ENCODE assay signal across 1 cellular context in the genomic region with DNA sequence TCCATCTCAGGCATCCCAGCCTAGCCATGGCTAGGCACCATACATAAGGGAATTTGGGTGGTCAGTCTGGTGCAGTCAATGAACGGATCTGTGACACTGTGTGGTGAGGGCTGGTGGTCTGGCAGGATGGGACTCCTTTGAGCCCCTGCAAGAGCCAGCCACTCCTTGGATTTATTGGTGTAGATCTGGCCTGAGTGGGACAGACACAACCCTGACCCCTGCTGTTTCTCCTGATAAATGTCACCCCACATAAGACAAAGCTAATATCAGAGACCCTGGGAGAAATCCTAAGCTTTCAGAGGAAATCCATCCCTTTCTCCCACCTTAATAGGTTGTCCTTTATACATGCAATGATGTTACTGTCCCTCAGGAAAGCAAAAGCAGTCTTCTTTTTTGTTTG.
TF ChIP-seq lines count a peak whose summit lies in the region.

No MANE protein-coding gene starts in this region.

TF ChIP-seq in GM23338, 12 proteins besides CTCF, POLR2A, EP300 and RAD21 (continued from another document):
- TF ChIP-seq, protein P1, sequence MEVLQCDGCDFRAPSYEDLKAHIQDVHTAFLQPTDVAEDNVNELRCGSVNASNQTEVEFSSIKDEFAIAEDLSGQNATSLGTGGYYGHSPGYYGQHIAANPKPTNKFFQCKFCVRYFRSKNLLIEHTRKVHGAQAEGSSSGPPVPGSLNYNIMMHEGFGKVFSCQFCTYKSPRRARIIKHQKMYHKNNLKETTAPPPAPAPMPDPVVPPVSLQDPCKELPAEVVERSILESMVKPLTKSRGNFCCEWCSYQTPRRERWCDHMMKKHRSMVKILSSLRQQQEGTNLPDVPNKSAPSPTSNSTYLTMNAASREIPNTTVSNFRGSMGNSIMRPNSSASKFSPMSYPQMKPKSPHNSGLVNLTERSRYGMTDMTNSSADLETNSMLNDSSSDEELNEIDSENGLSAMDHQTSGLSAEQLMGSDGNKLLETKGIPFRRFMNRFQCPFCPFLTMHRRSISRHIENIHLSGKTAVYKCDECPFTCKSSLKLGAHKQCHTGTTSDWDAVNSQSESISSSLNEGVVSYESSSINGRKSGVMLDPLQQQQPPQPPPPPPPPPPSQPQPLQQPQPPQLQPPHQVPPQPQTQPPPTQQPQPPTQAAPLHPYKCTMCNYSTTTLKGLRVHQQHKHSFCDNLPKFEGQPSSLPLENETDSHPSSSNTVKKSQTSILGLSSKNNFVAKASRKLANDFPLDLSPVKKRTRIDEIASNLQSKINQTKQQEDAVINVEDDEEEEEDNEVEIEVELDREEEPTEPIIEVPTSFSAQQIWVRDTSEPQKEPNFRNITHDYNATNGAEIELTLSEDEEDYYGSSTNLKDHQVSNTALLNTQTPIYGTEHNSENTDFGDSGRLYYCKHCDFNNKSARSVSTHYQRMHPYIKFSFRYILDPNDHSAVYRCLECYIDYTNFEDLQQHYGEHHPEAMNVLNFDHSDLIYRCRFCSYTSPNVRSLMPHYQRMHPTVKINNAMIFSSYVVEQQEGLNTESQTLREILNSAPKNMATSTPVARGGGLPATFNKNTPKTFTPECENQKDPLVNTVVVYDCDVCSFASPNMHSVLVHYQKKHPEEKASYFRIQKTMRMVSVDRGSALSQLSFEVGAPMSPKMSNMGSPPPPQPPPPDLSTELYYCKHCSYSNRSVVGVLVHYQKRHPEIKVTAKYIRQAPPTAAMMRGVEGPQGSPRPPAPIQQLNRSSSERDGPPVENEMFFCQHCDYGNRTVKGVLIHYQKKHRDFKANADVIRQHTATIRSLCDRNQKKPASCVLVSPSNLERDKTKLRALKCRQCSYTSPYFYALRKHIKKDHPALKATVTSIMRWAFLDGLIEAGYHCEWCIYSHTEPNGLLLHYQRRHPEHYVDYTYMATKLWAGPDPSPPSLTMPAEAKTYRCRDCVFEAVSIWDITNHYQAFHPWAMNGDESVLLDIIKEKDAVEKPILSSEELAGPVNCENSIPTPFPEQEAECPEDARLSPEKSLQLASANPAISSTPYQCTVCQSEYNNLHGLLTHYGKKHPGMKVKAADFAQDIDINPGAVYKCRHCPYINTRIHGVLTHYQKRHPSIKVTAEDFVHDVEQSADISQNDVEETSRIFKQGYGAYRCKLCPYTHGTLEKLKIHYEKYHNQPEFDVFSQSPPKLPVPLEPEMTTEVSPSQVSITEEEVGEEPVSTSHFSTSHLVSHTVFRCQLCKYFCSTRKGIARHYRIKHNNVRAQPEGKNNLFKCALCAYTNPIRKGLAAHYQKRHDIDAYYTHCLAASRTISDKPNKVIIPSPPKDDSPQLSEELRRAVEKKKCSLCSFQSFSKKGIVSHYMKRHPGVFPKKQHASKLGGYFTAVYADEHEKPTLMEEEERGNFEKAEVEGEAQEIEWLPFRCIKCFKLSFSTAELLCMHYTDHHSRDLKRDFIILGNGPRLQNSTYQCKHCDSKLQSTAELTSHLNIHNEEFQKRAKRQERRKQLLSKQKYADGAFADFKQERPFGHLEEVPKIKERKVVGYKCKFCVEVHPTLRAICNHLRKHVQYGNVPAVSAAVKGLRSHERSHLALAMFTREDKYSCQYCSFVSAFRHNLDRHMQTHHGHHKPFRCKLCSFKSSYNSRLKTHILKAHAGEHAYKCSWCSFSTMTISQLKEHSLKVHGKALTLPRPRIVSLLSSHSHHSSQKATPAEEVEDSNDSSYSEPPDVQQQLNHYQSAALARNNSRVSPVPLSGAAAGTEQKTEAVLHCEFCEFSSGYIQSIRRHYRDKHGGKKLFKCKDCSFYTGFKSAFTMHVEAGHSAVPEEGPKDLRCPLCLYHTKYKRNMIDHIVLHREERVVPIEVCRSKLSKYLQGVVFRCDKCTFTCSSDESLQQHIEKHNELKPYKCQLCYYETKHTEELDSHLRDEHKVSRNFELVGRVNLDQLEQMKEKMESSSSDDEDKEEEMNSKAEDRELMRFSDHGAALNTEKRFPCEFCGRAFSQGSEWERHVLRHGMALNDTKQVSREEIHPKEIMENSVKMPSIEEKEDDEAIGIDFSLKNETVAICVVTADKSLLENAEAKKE (CRISPR knock-in tag; IDR thresholded peaks at IDR 0.05): no peak
- TF ChIP-seq ZNF331 (CRISPR knock-in tag; IDR thresholded peaks at IDR 0.05; ENCODE audit: low read depth) (no peak), POLR2AphosphoS5 (IDR thresholded peaks at IDR 0.05; ENCODE audit: low read depth) (no peak; the same call in 1 of the 2 replicates), ZNF114 (CRISPR knock-in tag; IDR thresholded peaks at IDR 0.05) (no peak), CREB1 (CRISPR knock-in tag; IDR thresholded peaks at IDR 0.05; ENCODE audit: low read depth) (no peak), STAT1 (IDR thresholded peaks at IDR 0.05; ENCODE audit: unreplicated experiment) (no peak), EZH2phosphoT487 (IDR thresholded peaks at IDR 0.05; ENCODE audit: unreplicated experiment) (no peak), JUNB (IDR thresholded peaks at IDR 0.05; ENCODE audit: unreplicated experiment) (no peak), EZH2 (IDR thresholded peaks at IDR 0.05; ENCODE audit: low read depth, unreplicated experiment) (no peak), ETS1 (IDR thresholded peaks at IDR 0.05) (no peak)
- TF ChIP-seq, protein P2, sequence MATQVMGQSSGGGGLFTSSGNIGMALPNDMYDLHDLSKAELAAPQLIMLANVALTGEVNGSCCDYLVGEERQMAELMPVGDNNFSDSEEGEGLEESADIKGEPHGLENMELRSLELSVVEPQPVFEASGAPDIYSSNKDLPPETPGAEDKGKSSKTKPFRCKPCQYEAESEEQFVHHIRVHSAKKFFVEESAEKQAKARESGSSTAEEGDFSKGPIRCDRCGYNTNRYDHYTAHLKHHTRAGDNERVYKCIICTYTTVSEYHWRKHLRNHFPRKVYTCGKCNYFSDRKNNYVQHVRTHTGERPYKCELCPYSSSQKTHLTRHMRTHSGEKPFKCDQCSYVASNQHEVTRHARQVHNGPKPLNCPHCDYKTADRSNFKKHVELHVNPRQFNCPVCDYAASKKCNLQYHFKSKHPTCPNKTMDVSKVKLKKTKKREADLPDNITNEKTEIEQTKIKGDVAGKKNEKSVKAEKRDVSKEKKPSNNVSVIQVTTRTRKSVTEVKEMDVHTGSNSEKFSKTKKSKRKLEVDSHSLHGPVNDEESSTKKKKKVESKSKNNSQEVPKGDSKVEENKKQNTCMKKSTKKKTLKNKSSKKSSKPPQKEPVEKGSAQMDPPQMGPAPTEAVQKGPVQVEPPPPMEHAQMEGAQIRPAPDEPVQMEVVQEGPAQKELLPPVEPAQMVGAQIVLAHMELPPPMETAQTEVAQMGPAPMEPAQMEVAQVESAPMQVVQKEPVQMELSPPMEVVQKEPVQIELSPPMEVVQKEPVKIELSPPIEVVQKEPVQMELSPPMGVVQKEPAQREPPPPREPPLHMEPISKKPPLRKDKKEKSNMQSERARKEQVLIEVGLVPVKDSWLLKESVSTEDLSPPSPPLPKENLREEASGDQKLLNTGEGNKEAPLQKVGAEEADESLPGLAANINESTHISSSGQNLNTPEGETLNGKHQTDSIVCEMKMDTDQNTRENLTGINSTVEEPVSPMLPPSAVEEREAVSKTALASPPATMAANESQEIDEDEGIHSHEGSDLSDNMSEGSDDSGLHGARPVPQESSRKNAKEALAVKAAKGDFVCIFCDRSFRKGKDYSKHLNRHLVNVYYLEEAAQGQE (IDR thresholded peaks at IDR 0.05; ENCODE audit: unreplicated experiment): no peak
